ENCODE assay signal across 27 cellular contexts in the genomic region with DNA sequence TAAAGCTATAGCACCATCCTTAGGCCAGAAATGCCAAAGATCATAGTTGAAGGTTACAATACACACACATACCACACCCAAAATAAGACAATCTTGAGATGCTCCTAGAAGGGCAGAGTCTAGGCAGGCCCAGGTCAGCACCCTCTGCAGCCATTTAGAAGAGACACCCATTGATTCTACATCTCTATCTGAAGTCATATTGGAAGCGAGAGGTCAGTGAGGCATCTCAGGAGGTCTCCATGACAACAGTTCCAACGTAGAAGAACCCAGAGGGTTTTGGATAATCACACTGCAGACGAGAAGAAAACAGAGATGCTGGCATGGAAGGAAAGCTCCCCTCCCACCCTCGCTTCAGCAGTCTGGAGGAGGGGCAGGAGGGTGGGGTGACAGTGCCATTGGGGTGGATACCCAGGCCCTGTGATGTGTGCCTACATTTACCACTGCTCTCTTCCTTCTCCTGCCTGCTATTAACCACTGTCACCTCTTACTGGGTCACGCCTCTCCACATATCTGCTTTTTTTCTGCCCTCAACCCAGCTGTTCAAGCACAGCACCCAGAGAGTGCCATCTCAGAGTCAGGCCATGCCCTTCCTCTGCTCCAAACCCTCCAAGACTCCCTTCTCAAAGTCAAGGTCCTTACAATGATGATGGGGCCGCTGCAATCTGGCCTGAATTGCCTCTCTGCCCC. TPM values are rescaled to one million over a fixed set of nuclear protein-coding genes. Genes with fewer than 3 reads are reported as not detected.
A peak's percentile ranks its signal among the peaks of the same experiment; 100 is the strongest.
DNase-seq lines count a peak whose midpoint lies in the region; ATAC-seq, FAIRE-seq and TF ChIP-seq lines count a peak whose summit lies in the region.
"Had no signal": no experiment of that assay in that cellular context is flagged by ENCODE, and none has a peak within 500 bp of the region (broad histone marks: within the 10 kb centered on the region; RNA-seq: fewer than 3 reads in every experiment).

No MANE protein-coding gene starts in this region.

- TF ChIP-seq POLR2A in H54 (IDR thresholded peaks at IDR 0.05; ENCODE audit: low read depth, low read length), result no peak

- in situ Hi-C loops in GM13977 (cut with MboI; ENCODE audit: low pct_unique_long_range_greater_than_20kb, low sequenced_read_pairs, unreplicated experiment), result no loop called here

- FAIRE-seq in H54 (lab: Jason Lieb, UNC), result no peak
- FAIRE-seq: G401.6, islet of Langerhans had no signal

- peak; percentile 16 for DNase-seq in NCI-H748 (lab: John Stamatoyannopoulos, UW; ENCODE audit: unreplicated experiment)
- no peak for DNase-seq in NCI-H748 treated with DMSO at 0.1 percent for 48 hours (lab: John Stamatoyannopoulos, UW)
- peak; percentile 54 for DNase-seq in GM13977 (ENCODE audit: low spot score)
- no peak for DNase-seq in left colon
- peak; percentile 33 for DNase-seq in retina
- DNase-seq in H54 (ENCODE audit: insufficient read length, low spot score), result no peak
- no peak for DNase-seq in NCI-H524 treated with DMSO at 0.1 percent for 48 hours (lab: John Stamatoyannopoulos, UW)
- DNase-seq: activated CD4-positive, alpha-beta T cell treated with anti-CD3 and anti-CD28 coated beads, Interleukin-2, amount 10 ng/mL, durations not matched to agents 24 days and 14 days; activated CD8-positive, alpha-beta memory T cell treated with anti-CD3 and anti-CD28 coated beads, Interleukin-2, amount 10 ng/mL, durations not matched to agents 7 days and 5 days; activated naive CD4-positive, alpha-beta T cell; activated T-cell treated with anti-CD3 and anti-CD28 coated beads, Interleukin-2, amount 50 U/mL, for 48 hours; Karpas-422; left ventricle myocardium inferior; NCI-H510A; nephron progenitor cell; NK-92 treated with Interleukin-12 subunit alpha and Interleukin-12 subunit beta, amount 100 ng/mL, for 24 hours; PC-9; Right ventricle myocardium superior; stimulated activated naive CD8-positive, alpha-beta T cell treated with anti-CD3 and anti-CD28 coated beads, Interleukin-15, Interleukin-2, amounts not matched to agents 100 U/mL and 50 U/mL, for 24 hours; T1000; WERI-Rb-1 had no signal

- no peak for TF ChIP-seq CTCF in GM13977 (IDR thresholded peaks at IDR 0.05; ENCODE audit: extremely low read depth, insufficient read depth, missing control alignments)

- ATAC-seq in left colon (peak; percentile 44), HG03457 (IDR thresholded peaks at IDR 0.05; ENCODE audit: unreplicated experiment) (no peak)
- ATAC-seq: activated CD8-positive, alpha-beta memory T cell treated with anti-CD3 and anti-CD28 coated beads, Interleukin-2, amount 10 ng/mL, durations not matched to agents 7 days and 5 days; sciatic nerve; stimulated activated naive CD8-positive, alpha-beta T cell treated with anti-CD3 and anti-CD28 coated beads, Interleukin-15, Interleukin-2, amounts not matched to agents 100 U/mL and 50 U/mL, for 24 hours had no signal

- intact Hi-C loops in left colon (cut with DNase I, micrococcal nuclease), result no loop called here

RNA-seq across cellular contexts. Expression of gene TMCO4, which starts 6.2 kb away (rescaled TPM):
- 10 to 100 TPM; 28.9 to 31.1 TPM for total RNA-seq in left colon

RNA-seq across cellular contexts. Expression of gene RNF186, which starts 21.6 kb away (rescaled TPM):
- 10 to 100 TPM; 50.3 to 53.7 TPM for total RNA-seq in left colon
- total RNA-seq: activated CD4-positive, alpha-beta T cell treated with anti-CD3 and anti-CD28 coated beads, Interleukin-2, amount 10 ng/mL, durations not matched to agents 24 days and 14 days; activated CD8-positive, alpha-beta memory T cell treated with anti-CD3 and anti-CD28 coated beads, Interleukin-2, amount 10 ng/mL, durations not matched to agents 7 days and 5 days; left ventricle myocardium inferior; PC-9; progenitor cell of endocrine pancreas; Right ventricle myocardium superior; sciatic nerve; vagina had no signal

Comparison
In these comparisons a context has a peak if more than half of its experiments do, and no peak if none do; other contexts are left out.
1. DNase-seq: peak in NCI-H748 (single experiment), GM13977 (single experiment) and retina (single experiment); none in NCI-H748 treated with DMSO at 0.1 percent for 48 hours (single experiment), left colon (0 of 2), H54 (single experiment) and NCI-H524 treated with DMSO at 0.1 percent for 48 hours (single experiment).